Comparison of ENCODE assay signal across 8 cellular contexts in the genomic region with DNA sequence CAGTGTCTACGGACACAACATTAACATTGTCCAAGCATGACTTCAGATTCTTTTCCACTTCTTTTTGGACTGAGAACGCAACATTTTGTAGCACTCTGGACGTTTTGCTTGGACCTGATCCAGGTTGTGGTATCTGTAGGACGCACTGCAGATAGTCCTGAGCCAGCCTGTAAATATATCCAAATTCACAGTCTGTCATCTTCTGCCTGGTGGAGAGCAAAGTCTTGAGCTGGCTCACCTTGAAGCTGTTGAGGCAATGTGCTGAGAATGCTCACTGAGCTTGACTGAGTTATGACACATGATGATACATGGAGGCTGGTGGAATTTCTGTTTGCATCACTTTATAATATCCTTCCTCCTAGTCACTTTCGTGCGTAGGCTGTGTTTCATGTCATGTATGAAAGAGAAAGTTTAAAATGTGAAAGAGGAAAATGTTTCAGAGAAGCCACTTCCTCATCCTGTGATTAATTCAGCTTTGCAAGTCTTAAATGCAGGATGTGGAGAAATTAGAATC. TPM values are rescaled to one million over a fixed set of nuclear protein-coding genes. Genes with fewer than 3 reads are reported as not detected.
DNase-seq lines count a peak whose midpoint lies in the region; ATAC-seq, FAIRE-seq and TF ChIP-seq lines count a peak whose summit lies in the region.

A gene (minus strand): TSS at position 276 of the 514 bp plus-strand sequence. CDS start 77 bp downstream, at position 199.

- peak; percentile 96 for FAIRE-seq in GM18507 (lab: Jason Lieb, UNC)

- H3K9me3 ChIP-seq in RWPE2 (ENCODE audit: severe bottlenecking) (no peaks in the 10 kb centered on the region), lower lobe of right lung (no peaks in the 10 kb centered on the region), stomach (no peaks in the 10 kb centered on the region)

- 36 to 54% (median 40%) methylated on average over 6 of the region's 6 CpGs for WGBS in stomach, 5 donors

- intact Hi-C loops in lower lobe of right lung (cut with DNase I) (no loop called here), stomach (cut with DNase I; ENCODE audit: low total_unique reads) (no loop called here)

- H3K27ac Mint-ChIP-seq in activated naive CD4-positive, alpha-beta T cell treated with anti-CD3 and anti-CD28 coated beads, Interleukin-2, amount 50 U/mL, for 24 hours: peak within 1 kb of the TSS; percentile 99

- ATAC-seq in HG02973 (IDR thresholded peaks at IDR 0.05; ENCODE audit: unreplicated experiment) (peak; percentile 68), RWPE2 (ENCODE audit: low read depth) (peak; percentile 97), lower lobe of right lung (peak; percentile 64 to 86)

- TF ChIP-seq CTCF in RWPE2 (IDR thresholded peaks at IDR 0.05; ENCODE audit: poor library complexity, severe bottlenecking) (no peak), lower lobe of right lung (IDR thresholded peaks at IDR 0.05) (no peak), stomach (IDR thresholded peaks at IDR 0.05) (no peak)

- H3K4me1 ChIP-seq in RWPE2 (ENCODE audit: insufficient read depth, poor library complexity, severe bottlenecking) (peaks cover 8% of the 10 kb centered on the region), lower lobe of right lung (no peaks in the 10 kb centered on the region), stomach (no peaks in the 10 kb centered on the region)

- H3K36me3 ChIP-seq in RWPE2 (ENCODE audit: low read depth) (no peaks in the 10 kb centered on the region), lower lobe of right lung (no peaks in the 10 kb centered on the region), stomach (no peaks in the 10 kb centered on the region)

- TF ChIP-seq EP300 in stomach (IDR thresholded peaks at IDR 0.05): no peak

- no peak for TF ChIP-seq POLR2A in stomach (IDR thresholded peaks at IDR 0.05)

- H3K27ac ChIP-seq in RWPE2 (ENCODE audit: poor library complexity, severe bottlenecking) (peak within 1 kb of the TSS; percentile 52), lower lobe of right lung (peak within 1 kb of the TSS; percentile 71), stomach (peak within 1 kb of the TSS in 2 of 5 donors; percentile 46 to 58)

- H3K9me3 Mint-ChIP-seq in activated naive CD4-positive, alpha-beta T cell treated with anti-CD3 and anti-CD28 coated beads, Interleukin-2, amount 50 U/mL, for 24 hours: no peaks in the 10 kb centered on the region

- no peak within 1 kb of the TSS for H3K4me3 ChIP-seq in RWPE2 (ENCODE audit: severe bottlenecking)
- H3K4me3 ChIP-seq in lower lobe of right lung: peak within 1 kb of the TSS; percentile 45
- peak within 1 kb of the TSS in 3 of 4 donors; percentile 1 to 12 (median 4) for H3K4me3 ChIP-seq in stomach

- H3K4me3 Mint-ChIP-seq in activated naive CD4-positive, alpha-beta T cell treated with anti-CD3 and anti-CD28 coated beads, Interleukin-2, amount 50 U/mL, for 24 hours: peak within 1 kb of the TSS; percentile 99

- H3K27me3 ChIP-seq in RWPE2 (ENCODE audit: insufficient read depth, poor library complexity, severe bottlenecking): no peaks in the 10 kb centered on the region
- H3K27me3 ChIP-seq in lower lobe of right lung (ENCODE audit: low read depth): no peaks in the 10 kb centered on the region
- no peaks in the 10 kb centered on the region for H3K27me3 ChIP-seq in stomach

- no peaks in the 10 kb centered on the region for H3K27me3 Mint-ChIP-seq in activated naive CD4-positive, alpha-beta T cell treated with anti-CD3 and anti-CD28 coated beads, Interleukin-2, amount 50 U/mL, for 24 hours

- peaks cover 36% of the 10 kb centered on the region for H3K4me1 Mint-ChIP-seq in activated naive CD4-positive, alpha-beta T cell treated with anti-CD3 and anti-CD28 coated beads, Interleukin-2, amount 50 U/mL, for 24 hours

- DNase-seq in GM18507 (ENCODE audit: extremely low spot score, insufficient read length, low read depth): no peak
- no peak for DNase-seq in RWPE2 (ENCODE audit: low spot score)
- DNase-seq in lower lobe of right lung: no peak
- peak; percentile 29 for DNase-seq in stomach
- DNase-seq in NCI-H2171 treated with DMSO at 0.1 percent for 48 hours (lab: John Stamatoyannopoulos, UW): no peak
- no peak for DNase-seq in cerebellar nuclear complex (lab: John Stamatoyannopoulos, UW)

- peaks cover 22% of the 10 kb centered on the region for H3K36me3 Mint-ChIP-seq in activated naive CD4-positive, alpha-beta T cell treated with anti-CD3 and anti-CD28 coated beads, Interleukin-2, amount 50 U/mL, for 24 hours

RNA-seq across cellular contexts. Expression of the gene that starts here (rescaled TPM):
- total RNA-seq in lower lobe of right lung (124 TPM), stomach (10 to 100 TPM in 1 of 5 donors, 1 to 10 TPM in 1, under 1 TPM in 1, not detected in 2; 0.87 to 12.5 (median 2.8) TPM)
- polyA plus RNA-seq in stomach: 10 to 100 TPM in 1 of 3 donors, 1 to 10 TPM in 2; 3.8 to 29.4 (median 4.4) TPM
